In the genomic region with DNA sequence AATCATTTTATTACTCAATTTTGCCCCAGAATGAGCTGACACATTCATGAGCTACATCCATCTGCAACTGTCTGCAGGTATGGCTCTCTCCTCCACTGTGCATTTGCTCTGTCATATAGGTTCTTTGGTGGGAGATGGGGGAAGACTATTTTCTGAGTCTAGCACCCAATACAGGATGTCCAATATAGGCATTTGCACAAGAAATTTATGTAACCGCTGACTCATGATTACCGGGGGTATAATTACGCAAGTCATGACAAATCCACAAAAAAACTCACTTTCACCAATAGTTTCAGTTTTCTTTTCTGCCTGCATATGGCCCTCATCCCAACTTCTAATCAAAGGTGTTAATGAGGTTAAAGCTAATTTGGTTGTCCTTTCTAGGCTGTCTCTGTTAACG, we compare ENCODE assay signal across 2 cellular contexts.
TF ChIP-seq lines count a peak whose summit lies in the region.

No MANE protein-coding gene starts in this region.

TF ChIP-seq in SK-N-SH, 30 proteins besides CTCF, POLR2A, EP300 and RAD21 (continued from another document):
- TF ChIP-seq RCOR1 (IDR thresholded peaks at IDR 0.05; ENCODE audit: low read length), result no peak
- TF ChIP-seq, protein P1, sequence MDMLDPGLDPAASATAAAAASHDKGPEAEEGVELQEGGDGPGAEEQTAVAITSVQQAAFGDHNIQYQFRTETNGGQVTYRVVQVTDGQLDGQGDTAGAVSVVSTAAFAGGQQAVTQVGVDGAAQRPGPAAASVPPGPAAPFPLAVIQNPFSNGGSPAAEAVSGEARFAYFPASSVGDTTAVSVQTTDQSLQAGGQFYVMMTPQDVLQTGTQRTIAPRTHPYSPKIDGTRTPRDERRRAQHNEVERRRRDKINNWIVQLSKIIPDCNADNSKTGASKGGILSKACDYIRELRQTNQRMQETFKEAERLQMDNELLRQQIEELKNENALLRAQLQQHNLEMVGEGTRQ (IDR thresholded peaks at IDR 0.05; ENCODE audit: borderline replicate concordance, low read depth, low read length), result no peak
- TF ChIP-seq FOSL2 (IDR thresholded peaks at IDR 0.05; ENCODE audit: borderline replicate concordance, low read depth), result peak; percentile 31; the same call in 1 of the 2 replicates
- TF ChIP-seq, protein P2, sequence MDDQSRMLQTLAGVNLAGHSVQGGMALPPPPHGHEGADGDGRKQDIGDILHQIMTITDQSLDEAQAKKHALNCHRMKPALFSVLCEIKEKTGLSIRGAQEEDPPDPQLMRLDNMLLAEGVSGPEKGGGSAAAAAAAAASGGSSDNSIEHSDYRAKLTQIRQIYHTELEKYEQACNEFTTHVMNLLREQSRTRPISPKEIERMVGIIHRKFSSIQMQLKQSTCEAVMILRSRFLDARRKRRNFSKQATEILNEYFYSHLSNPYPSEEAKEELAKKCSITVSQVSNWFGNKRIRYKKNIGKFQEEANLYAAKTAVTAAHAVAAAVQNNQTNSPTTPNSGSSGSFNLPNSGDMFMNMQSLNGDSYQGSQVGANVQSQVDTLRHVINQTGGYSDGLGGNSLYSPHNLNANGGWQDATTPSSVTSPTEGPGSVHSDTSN (IDR thresholded peaks at IDR 0.05), result no peak

TF ChIP-seq in SK-N-SH treated with all-trans-retinoic acid at 6 μM for 48 hours, 23 proteins besides CTCF, POLR2A, EP300 and RAD21 (continued from another document):
- TF ChIP-seq, protein P3, sequence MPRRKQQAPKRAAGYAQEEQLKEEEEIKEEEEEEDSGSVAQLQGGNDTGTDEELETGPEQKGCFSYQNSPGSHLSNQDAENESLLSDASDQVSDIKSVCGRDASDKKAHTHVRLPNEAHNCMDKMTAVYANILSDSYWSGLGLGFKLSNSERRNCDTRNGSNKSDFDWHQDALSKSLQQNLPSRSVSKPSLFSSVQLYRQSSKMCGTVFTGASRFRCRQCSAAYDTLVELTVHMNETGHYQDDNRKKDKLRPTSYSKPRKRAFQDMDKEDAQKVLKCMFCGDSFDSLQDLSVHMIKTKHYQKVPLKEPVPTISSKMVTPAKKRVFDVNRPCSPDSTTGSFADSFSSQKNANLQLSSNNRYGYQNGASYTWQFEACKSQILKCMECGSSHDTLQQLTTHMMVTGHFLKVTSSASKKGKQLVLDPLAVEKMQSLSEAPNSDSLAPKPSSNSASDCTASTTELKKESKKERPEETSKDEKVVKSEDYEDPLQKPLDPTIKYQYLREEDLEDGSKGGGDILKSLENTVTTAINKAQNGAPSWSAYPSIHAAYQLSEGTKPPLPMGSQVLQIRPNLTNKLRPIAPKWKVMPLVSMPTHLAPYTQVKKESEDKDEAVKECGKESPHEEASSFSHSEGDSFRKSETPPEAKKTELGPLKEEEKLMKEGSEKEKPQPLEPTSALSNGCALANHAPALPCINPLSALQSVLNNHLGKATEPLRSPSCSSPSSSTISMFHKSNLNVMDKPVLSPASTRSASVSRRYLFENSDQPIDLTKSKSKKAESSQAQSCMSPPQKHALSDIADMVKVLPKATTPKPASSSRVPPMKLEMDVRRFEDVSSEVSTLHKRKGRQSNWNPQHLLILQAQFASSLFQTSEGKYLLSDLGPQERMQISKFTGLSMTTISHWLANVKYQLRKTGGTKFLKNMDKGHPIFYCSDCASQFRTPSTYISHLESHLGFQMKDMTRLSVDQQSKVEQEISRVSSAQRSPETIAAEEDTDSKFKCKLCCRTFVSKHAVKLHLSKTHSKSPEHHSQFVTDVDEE (CRISPR knock-in tag; IDR thresholded peaks at IDR 0.05), result no peak
- TF ChIP-seq ZNF8 (CRISPR knock-in tag; IDR thresholded peaks at IDR 0.05), result no peak
TF ChIP-seq in SK-N-SH treated with all-trans-retinoic acid at 6 μM for 48 hours: peak in this region for 0.
